ENCODE assay signal across 9 cellular contexts in the genomic region with DNA sequence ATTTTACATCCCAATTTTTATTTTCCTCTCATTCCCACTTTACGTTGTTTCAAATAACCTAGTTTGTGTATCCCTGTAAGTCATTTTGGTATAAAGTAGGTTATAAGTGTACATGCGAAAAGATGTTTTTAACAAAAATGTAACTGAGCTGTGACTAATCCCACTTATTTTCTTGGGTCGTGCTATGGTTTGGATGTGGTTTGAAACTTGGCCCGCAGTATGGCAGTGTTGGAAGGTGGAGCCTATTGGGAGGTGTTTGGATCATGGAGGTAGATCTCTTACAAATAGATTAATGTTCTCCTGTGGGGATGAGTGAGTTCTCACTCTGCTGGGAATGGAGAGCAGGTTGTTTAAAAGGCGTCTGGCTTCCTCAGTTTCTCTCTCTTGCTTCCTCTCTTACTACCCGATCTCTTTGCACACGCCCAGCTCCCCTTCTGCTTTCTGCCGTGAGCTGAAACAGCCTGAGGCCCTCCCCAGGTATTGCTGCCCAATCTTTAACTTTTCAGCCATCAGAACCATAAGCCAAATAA. TPM values are rescaled to one million over a fixed set of nuclear protein-coding genes. Genes with fewer than 3 reads are reported as not detected.
DNase-seq lines count a peak whose midpoint lies in the region; TF ChIP-seq lines count a peak whose summit lies in the region.
"Had no signal": no experiment of that assay in that cellular context is flagged by ENCODE, and none has a peak within 500 bp of the region (broad histone marks: within the 10 kb centered on the region; RNA-seq: fewer than 3 reads in every experiment).

No MANE protein-coding gene starts in this region.

- H3K9me3 ChIP-seq in mammary epithelial cell (replicated peaks; ENCODE audit: insufficient read depth, low read length): no peaks in the 10 kb centered on the region
- H3K9me3 ChIP-seq in neural cell (ENCODE audit: low read length): no peaks in the 10 kb centered on the region

- CTCF ChIA-PET in mammary epithelial cell (lab: Charles Lee; ENCODE audit: low non-redundant PET): no interaction called here

- peaks cover 13% of the 10 kb centered on the region for H3F3A ChIP-seq in neural cell (ENCODE audit: insufficient read depth, low read length, poor library complexity, severe bottlenecking)

- TF ChIP-seq CTCF in mammary epithelial cell (conservative IDR thresholded peaks at IDR 0.05 in 1 of 2, IDR thresholded peaks at IDR 0.05 in 1 of 2; ENCODE audit: extremely low read depth in 1 of 2, insufficient read depth in 1 of 2, low read depth in 1 of 2, low read length in 2 of 2) (no peak), neural cell (IDR thresholded peaks at IDR 0.05; ENCODE audit: poor library complexity, severe bottlenecking) (no peak)

- no peak overlapping the region for H2AFZ ChIP-seq in mammary epithelial cell (ENCODE audit: low read depth, low read length)
- H2AFZ ChIP-seq in neural cell (ENCODE audit: low read depth, low read length): no peak overlapping the region

- peaks cover 33% of the 10 kb centered on the region for H3K4me1 ChIP-seq in mammary epithelial cell (ENCODE audit: insufficient read depth, low read length)

- H3K4me2 ChIP-seq in mammary epithelial cell (ENCODE audit: insufficient read depth, low read depth, low read length) (peak overlapping the region; percentile 90), neural cell (ENCODE audit: low read length) (peak overlapping the region; percentile 99)

- no TSS peak for BruUV-seq in mammary epithelial cell (replicated peaks; lab: Mats Ljungman, UMichigan)

- in situ Hi-C loops in mammary epithelial cell (cut with MboI; ENCODE audit: low sequenced_read_pairs in 2 of 2): loop anchor here (5.0 to 25.0 kb wide), 4 partner anchors 115 to 452 kb away; no protein-coding TSS in a partner anchor

- no peaks in the 10 kb centered on the region for H3K9me2 ChIP-seq in neural cell (ENCODE audit: insufficient read depth, low read length)

- H4K20me1 ChIP-seq in mammary epithelial cell (ENCODE audit: insufficient read depth, low read length) (no peaks in the 10 kb centered on the region), neural cell (ENCODE audit: insufficient read depth) (no peaks in the 10 kb centered on the region)

- 78% methylated on average over 8 of the region's 8 CpGs for WGBS in mammary epithelial cell (ENCODE audit: low coverage, missing lambda C conversion rate)

- H3K9ac ChIP-seq in mammary epithelial cell (ENCODE audit: insufficient read depth, low read length) (no peak overlapping the region), neural cell (ENCODE audit: low read length) (no peak overlapping the region)

- no peak for TF ChIP-seq RAD21 in neural cell (conservative IDR thresholded peaks at IDR 0.05)

- no peak for TF ChIP-seq EP300 in neural cell (conservative IDR thresholded peaks at IDR 0.05; ENCODE audit: poor library complexity, severe bottlenecking)

- H3K79me2 ChIP-seq in mammary epithelial cell (ENCODE audit: insufficient read depth, low read length): peaks cover 64% of the 10 kb centered on the region
- H3K79me2 ChIP-seq in neural cell (replicated peaks; ENCODE audit: insufficient read depth, low read length): no peaks in the 10 kb centered on the region

- H3K27ac ChIP-seq in mammary epithelial cell (ENCODE audit: insufficient read depth, low read depth, low read length) (no peak overlapping the region), neural cell (ENCODE audit: low read length) (no peak overlapping the region)

- no peaks in the 10 kb centered on the region for H3K27me3 ChIP-seq in mammary epithelial cell (ENCODE audit: insufficient read depth, low read length)
- H3K27me3 ChIP-seq in neural cell (ENCODE audit: insufficient read depth, low read depth, low read length): no peaks in the 10 kb centered on the region

- intact Hi-C loops in mammary epithelial cell (cut with micrococcal nuclease): loop anchor here (2.0 to 10.0 kb wide), 4 partner anchors 221 to 875 kb away; a partner anchor contains a TSS

- H3K36me3 ChIP-seq in mammary epithelial cell (ENCODE audit: insufficient read depth, low read length): peaks cover 33% of the 10 kb centered on the region
- H3K36me3 ChIP-seq in neural cell (ENCODE audit: insufficient read depth, low read length): peaks cover 8% of the 10 kb centered on the region

- dilution Hi-C loops in mammary epithelial cell (cut with HindIII; ENCODE audit: low sequenced_read_pairs): no loop called here

- DNase-seq in EL: peak; percentile 39
- peak; percentile 57 for DNase-seq in LHCN-M2 (ENCODE audit: low read depth)
- DNase-seq in mammary epithelial cell: no peak
- DNase-seq in stimulated activated CD4-positive, alpha-beta T cell treated with anti-CD3 and anti-CD28 coated beads, Interleukin-4, amount 100 ng/mL, for 4 hours: no peak
- DNase-seq in NCI-H524 (lab: John Stamatoyannopoulos, UW): no peak
- DNase-seq in middle frontal gyrus (ENCODE audit: extremely low spot score, low spot score): no peak
- no peak for DNase-seq in NCI-H2196 (lab: John Stamatoyannopoulos, UW; ENCODE audit: unreplicated experiment)
- DNase-seq: retina had no signal

- H3K4me3 ChIP-seq in mammary epithelial cell (replicated peaks in 1 of 3; ENCODE audit: insufficient read depth in 1 of 3, low read depth in 2 of 3, low read length in 3 of 3): peak overlapping the region in 2 of 3 experiments; percentile 49 to 52
- H3K4me3 ChIP-seq in neural cell (ENCODE audit: low read length): peak overlapping the region; percentile 84

TF ChIP-seq in neural cell, 6 proteins besides CTCF, POLR2A, EP300 and RAD21:
- TF ChIP-seq SMC3 (conservative IDR thresholded peaks at IDR 0.05; ENCODE audit: poor library complexity) (no peak), MXI1 (conservative IDR thresholded peaks at IDR 0.05; ENCODE audit: poor library complexity, severe bottlenecking) (no peak), POLR2AphosphoS5 (IDR thresholded peaks at IDR 0.05) (no peak), EZH2 (IDR thresholded peaks at IDR 0.05; ENCODE audit: borderline replicate concordance, insufficient read depth, low read length, poor library complexity, severe bottlenecking) (no peak)
- TF ChIP-seq, protein P1, sequence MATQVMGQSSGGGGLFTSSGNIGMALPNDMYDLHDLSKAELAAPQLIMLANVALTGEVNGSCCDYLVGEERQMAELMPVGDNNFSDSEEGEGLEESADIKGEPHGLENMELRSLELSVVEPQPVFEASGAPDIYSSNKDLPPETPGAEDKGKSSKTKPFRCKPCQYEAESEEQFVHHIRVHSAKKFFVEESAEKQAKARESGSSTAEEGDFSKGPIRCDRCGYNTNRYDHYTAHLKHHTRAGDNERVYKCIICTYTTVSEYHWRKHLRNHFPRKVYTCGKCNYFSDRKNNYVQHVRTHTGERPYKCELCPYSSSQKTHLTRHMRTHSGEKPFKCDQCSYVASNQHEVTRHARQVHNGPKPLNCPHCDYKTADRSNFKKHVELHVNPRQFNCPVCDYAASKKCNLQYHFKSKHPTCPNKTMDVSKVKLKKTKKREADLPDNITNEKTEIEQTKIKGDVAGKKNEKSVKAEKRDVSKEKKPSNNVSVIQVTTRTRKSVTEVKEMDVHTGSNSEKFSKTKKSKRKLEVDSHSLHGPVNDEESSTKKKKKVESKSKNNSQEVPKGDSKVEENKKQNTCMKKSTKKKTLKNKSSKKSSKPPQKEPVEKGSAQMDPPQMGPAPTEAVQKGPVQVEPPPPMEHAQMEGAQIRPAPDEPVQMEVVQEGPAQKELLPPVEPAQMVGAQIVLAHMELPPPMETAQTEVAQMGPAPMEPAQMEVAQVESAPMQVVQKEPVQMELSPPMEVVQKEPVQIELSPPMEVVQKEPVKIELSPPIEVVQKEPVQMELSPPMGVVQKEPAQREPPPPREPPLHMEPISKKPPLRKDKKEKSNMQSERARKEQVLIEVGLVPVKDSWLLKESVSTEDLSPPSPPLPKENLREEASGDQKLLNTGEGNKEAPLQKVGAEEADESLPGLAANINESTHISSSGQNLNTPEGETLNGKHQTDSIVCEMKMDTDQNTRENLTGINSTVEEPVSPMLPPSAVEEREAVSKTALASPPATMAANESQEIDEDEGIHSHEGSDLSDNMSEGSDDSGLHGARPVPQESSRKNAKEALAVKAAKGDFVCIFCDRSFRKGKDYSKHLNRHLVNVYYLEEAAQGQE (IDR thresholded peaks at IDR 0.05; ENCODE audit: borderline replicate concordance): no peak

RNA-seq across cellular contexts. Expression of a gene that starts 7.2 kb away (rescaled TPM):
- total RNA-seq in LHCN-M2 (2014; rRNA removed) (514 and 527 TPM in 2 replicates), mammary epithelial cell (100 to 1,000 TPM; 473 to 864 TPM)
- 2,571 TPM for polyA plus RNA-seq in LHCN-M2 (2012)
- polyA plus RNA-seq in mammary epithelial cell (1,200 TPM), neural cell (691 and 700 TPM in 2 replicates)
- polyA minus RNA-seq in mammary epithelial cell (617 TPM), neural cell (329 and 352 TPM in 2 replicates)

RNA-seq across cellular contexts. Expression of a gene that starts 7.3 kb away (rescaled TPM):
- 2.2 and 8.5 TPM in 2 replicates for total RNA-seq in LHCN-M2 (2014; rRNA removed)
- polyA plus RNA-seq in LHCN-M2 (2012): 3.7 TPM
- 10 to 100 TPM in 1 of 2 donors, 1 to 10 TPM in 1; 7.0 to 17.5 TPM for total RNA-seq in mammary epithelial cell
- polyA plus RNA-seq in mammary epithelial cell: 2.2 TPM
- 8.9 TPM for polyA minus RNA-seq in mammary epithelial cell
- polyA plus RNA-seq in neural cell: 0.82 and 1.4 TPM in 2 replicates
- polyA minus RNA-seq in neural cell: 4.1 and 5.6 TPM in 2 replicates

Comparison
In these comparisons a context has a peak if more than half of its experiments do, and no peak if none do; other contexts are left out.
1. DNase-seq: peak in EL (single experiment) and LHCN-M2 (single experiment); none in mammary epithelial cell (single experiment), stimulated activated CD4-positive, alpha-beta T cell treated with anti-CD3 and anti-CD28 coated beads, Interleukin-4, amount 100 ng/mL, for 4 hours (0 of 2), NCI-H524 (0 of 2), middle frontal gyrus (single experiment) and NCI-H2196 (single experiment).